In genomic region chr4:181569553-181569952, GRCh38 we compare ENCODE assay signal across 9 cellular contexts.
DNase-seq lines count a peak whose midpoint lies in the region; ATAC-seq and TF ChIP-seq lines count a peak whose summit lies in the region.
"Had no signal": no experiment of that assay in that cellular context is flagged by ENCODE, and none has a peak within 500 bp of the region (broad histone marks: within the 10 kb centered on the region; RNA-seq: fewer than 3 reads in every experiment).

No MANE protein-coding gene starts in this region.

- H3K36me3 ChIP-seq in MM.1S (replicated peaks; ENCODE audit: insufficient read depth, low read length), result no peaks in the 10 kb centered on the region
- H3K36me3 ChIP-seq in mammary epithelial cell (ENCODE audit: insufficient read depth, low read length), result no peaks in the 10 kb centered on the region
- no peaks in the 10 kb centered on the region for H3K36me3 ChIP-seq in mucosa of descending colon (ENCODE audit: low read depth)
- H3K36me3 ChIP-seq in CD8-positive, alpha-beta T cell (ENCODE audit: insufficient read depth, low read length), result no peaks in the 10 kb centered on the region
- H3K36me3 ChIP-seq: upper lobe of left lung had no signal

- H3K4me2 ChIP-seq in MM.1S (ENCODE audit: low read depth, low read length), result no peak overlapping the region
- no peak overlapping the region for H3K4me2 ChIP-seq in mammary epithelial cell (ENCODE audit: insufficient read depth, low read depth, low read length)

- H3K27ac ChIP-seq in MM.1S (ENCODE audit: low read length) (no peak overlapping the region), mammary epithelial cell (ENCODE audit: insufficient read depth, low read depth, low read length) (no peak overlapping the region)
- H3K27ac ChIP-seq in CD8-positive, alpha-beta T cell (ENCODE audit: low read depth, low read length), result no peak overlapping the region
- H3K27ac ChIP-seq: upper lobe of left lung had no signal

- H3K4me1 Mint-ChIP-seq in CD8-positive, alpha-beta T cell (ENCODE audit: low read depth), result no peaks in the 10 kb centered on the region

- H3K27me3 ChIP-seq in MM.1S (replicated peaks; ENCODE audit: insufficient read depth, low read length) (no peaks in the 10 kb centered on the region), mammary epithelial cell (ENCODE audit: insufficient read depth, low read length) (no peaks in the 10 kb centered on the region)
- H3K27me3 ChIP-seq in CD8-positive, alpha-beta T cell (ENCODE audit: insufficient read depth, low read length), result no peaks in the 10 kb centered on the region
- H3K27me3 ChIP-seq: upper lobe of left lung had no signal

- ATAC-seq in GM21367 (IDR thresholded peaks at IDR 0.05; ENCODE audit: unreplicated experiment), result peak; percentile 82
- peak; percentile 62 for ATAC-seq in mucosa of descending colon
- no peak for ATAC-seq in CD8-positive, alpha-beta T cell
- no peak for ATAC-seq in HG03025 (IDR thresholded peaks at IDR 0.05; ENCODE audit: low FRiP score, unreplicated experiment)

- no peaks in the 10 kb centered on the region for H3K36me3 Mint-ChIP-seq in CD8-positive, alpha-beta T cell

- H3K27ac Mint-ChIP-seq in CD8-positive, alpha-beta T cell, result no peak overlapping the region

- 80% methylated on average over 2 of the region's 2 CpGs for WGBS in mammary epithelial cell (ENCODE audit: low coverage, missing lambda C conversion rate)

- H3K9ac ChIP-seq in MM.1S (ENCODE audit: low read length) (no peak overlapping the region), mammary epithelial cell (ENCODE audit: insufficient read depth, low read length) (no peak overlapping the region)

- intact Hi-C loops in mammary epithelial cell (cut with micrococcal nuclease) (loop anchor here (2.0 to 10.0 kb wide), 3 partner anchors 369 to 1237 kb away; no protein-coding TSS in a partner anchor), mucosa of descending colon (cut with DNase I, micrococcal nuclease) (no loop called here), posterior cingulate gyrus (cut with DNase I) (loop anchor here (5.0 kb wide), 1 partner anchor 1238 kb away; no protein-coding TSS in a partner anchor)
- intact Hi-C loops in CD8-positive, alpha-beta T cell (cut with DNase I, micrococcal nuclease), result no loop called here

- no peaks in the 10 kb centered on the region for H3K9me2 ChIP-seq in MM.1S (replicated peaks; ENCODE audit: insufficient read depth, low read length)

- no peaks in the 10 kb centered on the region for H3K27me3 Mint-ChIP-seq in CD8-positive, alpha-beta T cell (ENCODE audit: low read depth)

- no TSS peak for BruUV-seq in mammary epithelial cell (replicated peaks; lab: Mats Ljungman, UMichigan)

- no peak overlapping the region for H3K4me3 Mint-ChIP-seq in CD8-positive, alpha-beta T cell

- no peaks in the 10 kb centered on the region for H4K20me1 ChIP-seq in MM.1S (ENCODE audit: insufficient read depth, low read length)
- H4K20me1 ChIP-seq in mammary epithelial cell (ENCODE audit: insufficient read depth, low read length), result no peaks in the 10 kb centered on the region

- POLR2A ChIA-PET in CD8-positive, alpha-beta T cell (lab: Charles Lee), result no interaction called here

- dilution Hi-C loops in mammary epithelial cell (cut with HindIII; ENCODE audit: low sequenced_read_pairs), result no loop called here

- H3K9me3 ChIP-seq in MM.1S (replicated peaks; ENCODE audit: insufficient read depth, low read length) (no peaks in the 10 kb centered on the region), mammary epithelial cell (replicated peaks; ENCODE audit: insufficient read depth, low read length) (no peaks in the 10 kb centered on the region), mucosa of descending colon (no peaks in the 10 kb centered on the region)
- no peaks in the 10 kb centered on the region for H3K9me3 ChIP-seq in CD8-positive, alpha-beta T cell (ENCODE audit: low read length)
- H3K9me3 ChIP-seq: upper lobe of left lung had no signal

- CTCF ChIA-PET in mammary epithelial cell (lab: Charles Lee; ENCODE audit: low non-redundant PET), result no interaction called here
- CTCF ChIA-PET in CD8-positive, alpha-beta T cell (lab: Charles Lee), result no interaction called here

- H2AFZ ChIP-seq in MM.1S (ENCODE audit: low read length), result no peak overlapping the region
- H2AFZ ChIP-seq in mammary epithelial cell (ENCODE audit: low read depth, low read length), result no peak overlapping the region

- in situ Hi-C loops in mammary epithelial cell (cut with MboI; ENCODE audit: low sequenced_read_pairs in 2 of 2), result loop anchor here in 1 of 2 donors (25.0 kb wide), 1 partner anchor 568 kb away; no protein-coding TSS in a partner anchor

- H3K4me3 ChIP-seq in MM.1S (ENCODE audit: low read length) (no peak overlapping the region), mammary epithelial cell (replicated peaks in 1 of 3; ENCODE audit: insufficient read depth in 1 of 3, low read depth in 2 of 3, low read length in 3 of 3) (no peak overlapping the region), mucosa of descending colon (no peak overlapping the region)
- no peak overlapping the region for H3K4me3 ChIP-seq in CD8-positive, alpha-beta T cell (ENCODE audit: low read depth, low read length)
- H3K4me3 ChIP-seq: upper lobe of left lung had no signal

- no peaks in the 10 kb centered on the region for H3F3A ChIP-seq in MM.1S (ENCODE audit: insufficient read depth, low read length)

- DNase-seq in COLO829 (ENCODE audit: low spot score), result peak; percentile 70
- DNase-seq in MM.1S, result peak; percentile 62
- DNase-seq in mammary epithelial cell, result peak; percentile 46
- DNase-seq in mucosa of descending colon, result no peak
- no peak for DNase-seq in CD8-positive, alpha-beta T cell
- no peak for DNase-seq in posterior cingulate gyrus
- DNase-seq: upper lobe of left lung had no signal

- H3K4me1 ChIP-seq in MM.1S (ENCODE audit: low read length) (no peaks in the 10 kb centered on the region), mammary epithelial cell (ENCODE audit: insufficient read depth, low read length) (no peaks in the 10 kb centered on the region), mucosa of descending colon (ENCODE audit: low read depth) (no peaks in the 10 kb centered on the region)
- H3K4me1 ChIP-seq in CD8-positive, alpha-beta T cell (ENCODE audit: insufficient read depth, low read length), result no peaks in the 10 kb centered on the region
- H3K4me1 ChIP-seq: upper lobe of left lung had no signal

- H3K79me2 ChIP-seq in MM.1S (ENCODE audit: low read length) (no peaks in the 10 kb centered on the region), mammary epithelial cell (ENCODE audit: insufficient read depth, low read length) (no peaks in the 10 kb centered on the region)

- no peaks in the 10 kb centered on the region for H3K9me3 Mint-ChIP-seq in CD8-positive, alpha-beta T cell

- TF ChIP-seq CTCF in MM.1S (IDR thresholded peaks at IDR 0.05; ENCODE audit: low read length), result peak; percentile 53
- TF ChIP-seq CTCF in mammary epithelial cell (conservative IDR thresholded peaks at IDR 0.05 in 1 of 2, IDR thresholded peaks at IDR 0.05 in 1 of 2; ENCODE audit: extremely low read depth in 1 of 2, insufficient read depth in 1 of 2, low read depth in 1 of 2, low read length in 2 of 2), result peak; percentile 57 to 71
- peak; percentile 25 for TF ChIP-seq CTCF in mucosa of descending colon (IDR thresholded peaks at IDR 0.05)
- TF ChIP-seq CTCF in CD8-positive, alpha-beta T cell (IDR thresholded peaks at IDR 0.05), result no peak

Comparison
In these comparisons a context has a peak if more than half of its experiments do, and no peak if none do; other contexts are left out.
1. DNase-seq: peak in COLO829 (single experiment), MM.1S (single experiment) and mammary epithelial cell (single experiment); none in mucosa of descending colon (0 of 3), CD8-positive, alpha-beta T cell (0 of 7) and posterior cingulate gyrus (0 of 10).
2. ATAC-seq: peak in GM21367 (single experiment) and mucosa of descending colon (single experiment); none in CD8-positive, alpha-beta T cell (single experiment) and HG03025 (single experiment).
3. intact Hi-C loops: an anchor here in mammary epithelial cell (2.0 to 10.0 kb wide) and posterior cingulate gyrus (5.0 kb wide); none called in mucosa of descending colon and CD8-positive, alpha-beta T cell.